In genomic region chr19:46381746-46382345, GRCh38 we compare ENCODE assay signal across 17 cellular contexts. TPM values are rescaled to one million over a fixed set of nuclear protein-coding genes. Genes with fewer than 3 reads are reported as not detected.
DNase-seq lines count a peak whose midpoint lies in the region; ATAC-seq and TF ChIP-seq lines count a peak whose summit lies in the region.
"Had no signal": no experiment of that assay in that cellular context is flagged by ENCODE, and none has a peak within 500 bp of the region (broad histone marks: within the 10 kb centered on the region; RNA-seq: fewer than 3 reads in every experiment).

No MANE protein-coding gene starts in this region.

- intact Hi-C loops in posterior vena cava (cut with DNase I) = no loop called here

- peaks cover 43% of the 10 kb centered on the region for H3K36me3 Mint-ChIP-seq in endothelial cell (ENCODE audit: low read depth, unreplicated experiment)

- peak overlapping the region; percentile 33 for H3K27ac ChIP-seq in RWPE1
- H3K27ac ChIP-seq: 22Rv1, HL-60, Peyer's patch had no signal

- DNase-seq in DMS 273 (lab: John Stamatoyannopoulos, UW; ENCODE audit: unreplicated experiment) (peak; percentile 56), DMS 273 treated with DMSO at 0.1 percent for 48 hours (lab: John Stamatoyannopoulos, UW) (no peak), RWPE1 (ENCODE audit: low spot score) (no peak), endothelial cell (ENCODE audit: low spot score) (no peak), posterior vena cava (ENCODE audit: low spot score) (peak; percentile 57), NOMO-1 treated with dmso at 0.1 percent for 144 hours (lab: John Stamatoyannopoulos, UW; ENCODE audit: unreplicated experiment) (no peak), ecto neural progenitor cell (ENCODE audit: low spot score) (no peak)
- DNase-seq: KBM-7, NCI-H1105, NCI-H1694 treated with DMSO at 0.1 percent for 48 hours, NCI-H82, Peyer's patch had no signal

- peaks cover 6% of the 10 kb centered on the region for H3K27me3 Mint-ChIP-seq in endothelial cell (ENCODE audit: unreplicated experiment)

- POLR2A ChIA-PET in RWPE1 (lab: Yijun Ruan, JAX; ENCODE audit: low non-redundant PET) = no interaction called here

- ATAC-seq in HG03175 (IDR thresholded peaks at IDR 0.05; ENCODE audit: unreplicated experiment) = no peak

- TF ChIP-seq CTCF in RWPE1 (conservative IDR thresholded peaks at IDR 0.05; ENCODE audit: low read depth) (no peak), endothelial cell (IDR thresholded peaks at IDR 0.05; ENCODE audit: unreplicated experiment) (no peak)

- no peaks in the 10 kb centered on the region for H3K9me3 Mint-ChIP-seq in endothelial cell (ENCODE audit: unreplicated experiment)

- H3K4me3 Mint-ChIP-seq in endothelial cell (ENCODE audit: unreplicated experiment) = peak overlapping the region; percentile 26

- H3K4me1 Mint-ChIP-seq in endothelial cell (ENCODE audit: unreplicated experiment) = no peaks in the 10 kb centered on the region

- H3K27ac Mint-ChIP-seq in endothelial cell (ENCODE audit: unreplicated experiment) = no peak overlapping the region

- CTCF ChIA-PET in RWPE1 (lab: Yijun Ruan, JAX) = interaction anchor here (0.7 kb wide), 1 partner anchor 455 kb away, joined by 3 read pairs; no protein-coding TSS in a partner anchor

RNA-seq across cellular contexts. Expression of gene CCDC8, which starts 31.5 kb away (rescaled TPM):
- total RNA-seq in endothelial cell (ENCODE audit: unreplicated experiment) = 13.3 TPM
- 10 to 100 TPM; 11.7 to 17.7 TPM for total RNA-seq in posterior vena cava
- total RNA-seq: M059J, NCI-H460 had no signal

RNA-seq across cellular contexts. Expression of gene PPP5C, which starts 35.0 kb away (rescaled TPM):
- total RNA-seq in endothelial cell (ENCODE audit: unreplicated experiment) (66.7 TPM), posterior vena cava (10 to 100 TPM; 44.3 to 46.8 TPM)

RNA-seq across cellular contexts. Expression of gene PNMA8C, which starts 46.9 kb away (rescaled TPM):
- 0.41 TPM for total RNA-seq in endothelial cell (ENCODE audit: unreplicated experiment)
- total RNA-seq in posterior vena cava = 1 to 10 TPM in 1 of 2 donors, under 1 TPM in 1; 0.37 to 1.2 TPM
- total RNA-seq: M059J, NCI-H460, Peyer's patch had no signal

Comparison
In these comparisons a context has a peak if more than half of its experiments do, and no peak if none do; other contexts are left out.
1. DNase-seq: peak in DMS 273 (single experiment) and posterior vena cava (single experiment); none in DMS 273 treated with DMSO at 0.1 percent for 48 hours (single experiment), RWPE1 (single experiment), endothelial cell (single experiment), NOMO-1 treated with dmso at 0.1 percent for 144 hours (single experiment) and ecto neural progenitor cell (single experiment).